Comparison of ENCODE assay signal across 8 cellular contexts in genomic region chr11:45921561-45922424, GRCh38. TPM values are rescaled to one million over a fixed set of nuclear protein-coding genes. Genes with fewer than 3 reads are reported as not detected.
DNase-seq lines count a peak whose midpoint lies in the region; ATAC-seq and TF ChIP-seq lines count a peak whose summit lies in the region.

No MANE protein-coding gene starts in this region.

- H3K36me3 Mint-ChIP-seq in CD8-positive, alpha-beta memory T cell = peaks cover 0 to 14% (median 0%) of the 10 kb centered on the region in 3 donors

- no peak overlapping the region for H3K4me3 ChIP-seq in CD8-positive, alpha-beta memory T cell (ENCODE audit: low read length)
- peak overlapping the region; percentile 47 for H3K4me3 ChIP-seq in upper lobe of right lung

- intact Hi-C loops in left colon (cut with DNase I, micrococcal nuclease) = no loop called here
- intact Hi-C loops in upper lobe of right lung (cut with DNase I) = no loop called here

- H3K4me3 Mint-ChIP-seq in CD8-positive, alpha-beta memory T cell = peak overlapping the region; percentile 66 to 96 (median 79)

- POLR2A ChIA-PET in CD8-positive, alpha-beta memory T cell (lab: Charles Lee) = no interaction called here

- no peaks in the 10 kb centered on the region for H3K9me3 Mint-ChIP-seq in CD8-positive, alpha-beta memory T cell

- peak in 1 of 5 donors; percentile 47 for DNase-seq in CD8-positive, alpha-beta memory T cell
- DNase-seq in NCI-H146 treated with DMSO at 0.1 percent for 48 hours (lab: John Stamatoyannopoulos, UW; ENCODE audit: unreplicated experiment) (peak; percentile 91), activated gamma-delta T cell treated with Interleukin-2 at 50 U/mL for 16 hours (peak; percentile 3), left colon (peak; percentile 58 to 69), upper lobe of right lung (peak; percentile 91), GM13976 (ENCODE audit: low spot score) (no peak)
- DNase-seq in effector CD8-positive, alpha-beta T cell (lab: John Stamatoyannopoulos, UW) = no peak

- no peak overlapping the region for H3K27ac ChIP-seq in CD8-positive, alpha-beta memory T cell (ENCODE audit: low read depth, low read length)
- peak overlapping the region; percentile 84 for H3K27ac ChIP-seq in upper lobe of right lung

- H3K36me3 ChIP-seq in CD8-positive, alpha-beta memory T cell (ENCODE audit: insufficient read depth, low read length) = no peaks in the 10 kb centered on the region
- H3K36me3 ChIP-seq in upper lobe of right lung = no peaks in the 10 kb centered on the region

- H3K27me3 ChIP-seq in CD8-positive, alpha-beta memory T cell (ENCODE audit: insufficient read depth, low read length, poor library complexity, severe bottlenecking) = no peaks in the 10 kb centered on the region
- H3K27me3 ChIP-seq in upper lobe of right lung = peaks cover 19% of the 10 kb centered on the region

- ATAC-seq in left colon (peak; percentile 25), upper lobe of right lung (peak; percentile 66), HG03108 (IDR thresholded peaks at IDR 0.05; ENCODE audit: unreplicated experiment) (no peak)

- CTCF ChIA-PET in CD8-positive, alpha-beta memory T cell (lab: Charles Lee) = no interaction called here

- in situ Hi-C loops in GM13976 (cut with MboI; ENCODE audit: low sequenced_read_pairs, unreplicated experiment) = no loop called here

- H3K9me3 ChIP-seq in CD8-positive, alpha-beta memory T cell (ENCODE audit: low read length) = no peaks in the 10 kb centered on the region
- no peaks in the 10 kb centered on the region for H3K9me3 ChIP-seq in upper lobe of right lung

- TF ChIP-seq CTCF in upper lobe of right lung (IDR thresholded peaks at IDR 0.05) (no peak), GM13976 (IDR thresholded peaks at IDR 0.05; ENCODE audit: borderline replicate concordance, control extremely low read depth, extremely low read depth, insufficient read depth, missing control alignments) (no peak)

- peak overlapping the region in 7 of 8 donors; percentile 28 to 78 (median 49) for H3K27ac Mint-ChIP-seq in CD8-positive, alpha-beta memory T cell

- H3K27me3 Mint-ChIP-seq in CD8-positive, alpha-beta memory T cell = peaks cover 0 to 10% of the 10 kb centered on the region in 2 donors

- H3K4me1 ChIP-seq in CD8-positive, alpha-beta memory T cell (ENCODE audit: insufficient read depth, low read length) = peaks cover 20% of the 10 kb centered on the region
- H3K4me1 ChIP-seq in upper lobe of right lung = peaks cover 15% of the 10 kb centered on the region

- H3K4me1 Mint-ChIP-seq in CD8-positive, alpha-beta memory T cell = peaks cover 49 to 74% (median 49%) of the 10 kb centered on the region in 3 donors

RNA-seq across cellular contexts. Expression of gene LARGE2, which starts 0.7 kb away (rescaled TPM):
- total RNA-seq in CD8-positive, alpha-beta memory T cell = 1 to 10 TPM; 2.6 to 3.2 TPM
- 14.4 TPM for polyA plus RNA-seq in CD8-positive, alpha-beta memory T cell
- 1 to 10 TPM; 1.1 to 4.2 TPM for total RNA-seq in left colon
- total RNA-seq in upper lobe of right lung = 6.0 TPM

RNA-seq across cellular contexts. Expression of gene PEX16, which starts 4.1 kb away (rescaled TPM):
- total RNA-seq in CD8-positive, alpha-beta memory T cell = 10 to 100 TPM; 35.1 to 43.2 TPM
- polyA plus RNA-seq in CD8-positive, alpha-beta memory T cell = 63.4 TPM
- total RNA-seq in left colon (10 to 100 TPM; 39.6 to 42.9 TPM), upper lobe of right lung (27.6 TPM)

RNA-seq across cellular contexts. Expression of gene FREY1, which starts 14.7 kb away (rescaled TPM):
- 1 to 10 TPM; 1.1 to 2.0 TPM for total RNA-seq in CD8-positive, alpha-beta memory T cell
- polyA plus RNA-seq in CD8-positive, alpha-beta memory T cell = 0.43 TPM
- 1 to 10 TPM in 1 of 2 donors, under 1 TPM in 1; 0.61 to 1.3 TPM for total RNA-seq in left colon
- 0.75 TPM for total RNA-seq in upper lobe of right lung

RNA-seq across cellular contexts. Expression of gene MAPK8IP1, which starts 36.3 kb away (rescaled TPM):
- 1 to 10 TPM in 1 of 2 experiments, under 1 TPM in 1; 0.98 to 1.1 TPM for total RNA-seq in CD8-positive, alpha-beta memory T cell
- polyA plus RNA-seq in CD8-positive, alpha-beta memory T cell = 0.23 TPM
- total RNA-seq in left colon (1 to 10 TPM; 1.7 to 4.0 TPM), upper lobe of right lung (6.4 TPM)

Comparison
In these comparisons a context has a peak if more than half of its experiments do, and no peak if none do; other contexts are left out.
1. DNase-seq: peak in NCI-H146 treated with DMSO at 0.1 percent for 48 hours (single experiment), activated gamma-delta T cell treated with Interleukin-2 at 50 U/mL for 16 hours (single experiment), left colon (2 of 2) and upper lobe of right lung (single experiment); none in GM13976 (single experiment) and effector CD8-positive, alpha-beta T cell (single experiment).